Comparison of ENCODE assay signal across 8 cellular contexts in genomic region chr1:28926629-28927441, GRCh38. TPM values are rescaled to one million over a fixed set of nuclear protein-coding genes. Genes with fewer than 3 reads are reported as not detected.
DNase-seq lines count a peak whose midpoint lies in the region; ATAC-seq and TF ChIP-seq lines count a peak whose summit lies in the region.

No MANE protein-coding gene starts in this region.

- no peaks in the 10 kb centered on the region for H3K9me3 Mint-ChIP-seq in CD8-positive, alpha-beta T cell
- no peaks in the 10 kb centered on the region for H3K9me3 Mint-ChIP-seq in naive thymus-derived CD8-positive, alpha-beta T cell

- intact Hi-C loops in CD8-positive, alpha-beta T cell (cut with DNase I, micrococcal nuclease), result loop anchor here (1.0 to 5.0 kb wide), 8 partner anchors 12 to 345 kb away; partner anchors contain the start of genes EPB41 (in 1 of the 2), RNU11 (in 1 of the 2) and TAF12 (in 1 of the 2)

- H3K27ac Mint-ChIP-seq in CD8-positive, alpha-beta T cell, result peak overlapping the region; percentile 87
- H3K27ac Mint-ChIP-seq in naive thymus-derived CD8-positive, alpha-beta T cell, result peak overlapping the region; percentile 15 to 97 (median 88)

- H3K4me3 ChIP-seq in CD8-positive, alpha-beta T cell (ENCODE audit: low read depth, low read length), result peak overlapping the region; percentile 29

- H3K27me3 Mint-ChIP-seq in CD8-positive, alpha-beta T cell (ENCODE audit: low read depth), result no peaks in the 10 kb centered on the region
- no peaks in the 10 kb centered on the region for H3K27me3 Mint-ChIP-seq in naive thymus-derived CD8-positive, alpha-beta T cell

- peaks cover 2% of the 10 kb centered on the region for H3K36me3 Mint-ChIP-seq in CD8-positive, alpha-beta T cell
- H3K36me3 Mint-ChIP-seq in naive thymus-derived CD8-positive, alpha-beta T cell, result peaks cover 0 to 2% (median 2%) of the 10 kb centered on the region in 3 donors

- DNase-seq in CD8-positive, alpha-beta T cell, result peak in 4 of 7 experiments; percentile 21 to 45 (median 38)
- peak; percentile 71 for DNase-seq in NCI-H748 (lab: John Stamatoyannopoulos, UW; ENCODE audit: unreplicated experiment)
- peak; percentile 26 for DNase-seq in amniotic epithelial cell (ENCODE audit: low read depth)
- DNase-seq in naive thymus-derived CD8-positive, alpha-beta T cell, result peak in 9 of 10 donors; percentile 21 to 83 (median 59)
- no peak for DNase-seq in AG20443 (ENCODE audit: low spot score)
- no peak for DNase-seq in COLO829 (ENCODE audit: low spot score)

- H3K4me3 Mint-ChIP-seq in CD8-positive, alpha-beta T cell, result peak overlapping the region; percentile 53
- peak overlapping the region; percentile 45 to 79 (median 70) for H3K4me3 Mint-ChIP-seq in naive thymus-derived CD8-positive, alpha-beta T cell

- H3K27me3 ChIP-seq in CD8-positive, alpha-beta T cell (ENCODE audit: insufficient read depth, low read length), result no peaks in the 10 kb centered on the region

- H3K9me3 ChIP-seq in CD8-positive, alpha-beta T cell (ENCODE audit: low read length), result no peaks in the 10 kb centered on the region

- TF ChIP-seq CTCF in CD8-positive, alpha-beta T cell (IDR thresholded peaks at IDR 0.05), result no peak

- H3K27ac ChIP-seq in CD8-positive, alpha-beta T cell (ENCODE audit: low read depth, low read length), result peak overlapping the region; percentile 36

- H3K4me1 Mint-ChIP-seq in CD8-positive, alpha-beta T cell (ENCODE audit: low read depth), result peaks cover 75% of the 10 kb centered on the region
- H3K4me1 Mint-ChIP-seq in naive thymus-derived CD8-positive, alpha-beta T cell, result peaks cover 23 to 81% (median 67%) of the 10 kb centered on the region in 4 donors

- peak; percentile 78 for ATAC-seq in CD8-positive, alpha-beta T cell
- ATAC-seq in GM18858 (IDR thresholded peaks at IDR 0.05; ENCODE audit: unreplicated experiment) (peak; percentile 83), HG02981 (IDR thresholded peaks at IDR 0.05; ENCODE audit: unreplicated experiment) (peak; percentile 90)
- ATAC-seq in naive thymus-derived CD8-positive, alpha-beta T cell, result peak; percentile 82 to 94

- CTCF ChIA-PET in CD8-positive, alpha-beta T cell (lab: Charles Lee), result interaction anchor here (1.2 to 1.3 kb wide), 2 partner anchors 42 to 57 kb away, joined by 3 read pairs; no protein-coding TSS in a partner anchor

- no peaks in the 10 kb centered on the region for H3K36me3 ChIP-seq in CD8-positive, alpha-beta T cell (ENCODE audit: insufficient read depth, low read length)

- POLR2A ChIA-PET in CD8-positive, alpha-beta T cell (lab: Charles Lee), result interaction anchor here (0.7 to 2.7 kb wide), 7 partner anchors 10 to 255 kb away, joined by 3 to 22 read pairs (median 3); partner anchors contain the start of genes EPB41 and SRSF4
- POLR2A ChIA-PET in naive thymus-derived CD8-positive, alpha-beta T cell (lab: Charles Lee), result interaction anchor here (0.9 to 5.9 kb wide), 7 partner anchors 8 to 1818 kb away, joined by 3 to 61 read pairs (median 4); partner anchors contain the start of genes EPB41, SRSF4 and YTHDF2

- H3K4me1 ChIP-seq in CD8-positive, alpha-beta T cell (ENCODE audit: insufficient read depth, low read length), result peaks cover 72% of the 10 kb centered on the region

RNA-seq across cellular contexts. Expression of gene EPB41, which starts 12.5 kb away (rescaled TPM):
- 100 to 1,000 TPM; 109 to 117 TPM for total RNA-seq in CD8-positive, alpha-beta T cell
- total RNA-seq in naive thymus-derived CD8-positive, alpha-beta T cell, result 100 to 1,000 TPM; 300 to 328 TPM
- polyA plus RNA-seq in naive thymus-derived CD8-positive, alpha-beta T cell, result 10 to 100 TPM; 84.1 to 99.9 (median 92.9) TPM

Comparison
In these comparisons a context has a peak if more than half of its experiments do, and no peak if none do; other contexts are left out.
1. DNase-seq: peak in CD8-positive, alpha-beta T cell (4 of 7), NCI-H748 (single experiment), amniotic epithelial cell (single experiment) and naive thymus-derived CD8-positive, alpha-beta T cell (9 of 10); none in AG20443 (single experiment) and COLO829 (single experiment).
2. Peak in every context shown above with its lines, with median percentiles within 50 percentile points of each other: ATAC-seq.